10 cellular contexts compared by ENCODE assay signal in the genomic region with DNA sequence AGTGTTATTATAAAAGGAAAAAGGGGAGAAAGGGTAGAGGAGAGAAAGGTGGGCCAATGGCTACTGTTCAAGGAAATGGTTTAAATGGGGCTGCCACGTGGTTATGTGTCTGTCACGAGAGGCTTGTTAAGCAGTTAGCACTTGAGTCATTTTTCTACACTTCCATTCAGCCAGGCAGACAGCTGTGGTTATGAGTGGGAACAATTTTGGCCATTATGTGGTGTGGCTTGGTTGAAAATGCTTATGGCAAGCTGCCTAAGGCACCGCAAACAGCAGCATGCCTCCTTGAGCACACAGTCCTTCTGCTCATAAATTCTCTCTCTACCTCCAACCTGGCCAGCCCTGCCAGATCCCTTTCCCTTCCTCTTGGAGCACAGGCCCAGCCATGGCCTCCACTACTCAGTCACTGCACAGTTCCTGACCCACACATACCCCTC. TPM values are rescaled to one million over a fixed set of nuclear protein-coding genes. Genes with fewer than 3 reads are reported as not detected.
DNase-seq lines count a peak whose midpoint lies in the region; ATAC-seq, FAIRE-seq and TF ChIP-seq lines count a peak whose summit lies in the region.
"Had no signal": no experiment of that assay in that cellular context is flagged by ENCODE, and none has a peak within 500 bp of the region (broad histone marks: within the 10 kb centered on the region; RNA-seq: fewer than 3 reads in every experiment).

No MANE protein-coding gene starts in this region.

- H3K4me2 ChIP-seq in GM12878 (ENCODE audit: control insufficient read depth, insufficient read depth), result peak overlapping the region; percentile 65

- SMC1A ChIA-PET in GM12878 (lab: Charles Lee; ENCODE audit: uncharacterized antibody, unreplicated experiment), result interaction anchor here (0.6 to 3.8 kb wide), 5 partner anchors 25 to 141 kb away, joined by 3 to 25 read pairs (median 3); no protein-coding TSS in a partner anchor

- WGBS in GM12878 (ENCODE audit: insufficient coverage, insufficient replicate concordance, low lambda C conversion rate, missing lambda C conversion rate), result 0% methylated on average over 3 of the region's 3 CpGs

- intact Hi-C loops in GM12878 (cut with micrococcal nuclease; ENCODE audit: unreplicated experiment), result no loop called here

- no peak for TF ChIP-seq POLR2A in GM12878 (IDR thresholded peaks at IDR 0.05; ENCODE audit: low read depth, low read length)

- TF ChIP-seq CTCF in GM12878 (IDR thresholded peaks at IDR 0.05 in 2 of 3, conservative IDR thresholded peaks at IDR 0.05 in 1 of 3; ENCODE audit: control insufficient read depth in 2 of 3, extremely low read depth in 1 of 3, insufficient read depth in 1 of 3, low read depth in 3 of 3, low read length in 3 of 3), result no peak

- no peaks in the 10 kb centered on the region; the same call in 2 of the 3 replicates for H3K9me3 ChIP-seq in GM12878 (replicated peaks; ENCODE audit: control insufficient read depth, insufficient read depth, low read length)

- no peak for TF ChIP-seq RAD21 in GM12878 (IDR thresholded peaks at IDR 0.05; ENCODE audit: insufficient read depth, low read depth, low read length)

- DNase-seq in stimulated activated naive CD4-positive, alpha-beta T cell treated with Interleukin-2 at 50 U/mL for 16 hours (lab: John Stamatoyannopoulos, UW), result peak; percentile 34
- DNase-seq in stimulated activated naive CD4-positive, alpha-beta T cell (lab: John Stamatoyannopoulos, UW), result no peak
- DNase-seq in NCI-H2107 treated with DMSO at 0.1 percent for 48 hours (lab: John Stamatoyannopoulos, UW; ENCODE audit: unreplicated experiment) (peak; percentile 92), GM12878 (ENCODE audit: low read depth, low spot score) (peak; percentile 87), T-helper 9 cell (no peak), NCI-H774 (lab: John Stamatoyannopoulos, UW) (no peak), SW 1271 (lab: John Stamatoyannopoulos, UW) (no peak)

- CTCF ChIA-PET in GM12878 (lab: Yijun Ruan, JAX), result interaction anchor here (1.2 to 5.1 kb wide), 3 partner anchors 10 to 555 kb away, joined by 3 to 36 read pairs (median 4); no protein-coding TSS in a partner anchor

- H3K9ac ChIP-seq in GM12878 (ENCODE audit: control insufficient read depth, insufficient read depth, low read length), result no peak overlapping the region

- TF ChIP-seq EP300 in GM12878 (IDR thresholded peaks at IDR 0.05; ENCODE audit: borderline replicate concordance in 1 of 2, control insufficient read depth in 1 of 2, low read depth in 2 of 2, low read length in 2 of 2), result peak; percentile 84 to 88

- peaks cover 12 to 16% of the 10 kb centered on the region in 2 experiments for H3K36me3 ChIP-seq in GM12878 (ENCODE audit: control insufficient read depth in 2 of 2, insufficient read depth in 2 of 2, low read length in 1 of 2)

- no peak overlapping the region for H3K4me3 ChIP-seq in GM12878

- peaks cover 34% of the 10 kb centered on the region for H3K79me2 ChIP-seq in GM12878 (ENCODE audit: control insufficient read depth, insufficient read depth, low read length)

- RAD21 ChIA-PET in GM12878 (lab: Charles Lee; ENCODE audit: unreplicated experiment), result interaction anchor here (2.6 kb wide), 1 partner anchor 25 kb away, joined by 16 read pairs; no protein-coding TSS in a partner anchor

- ATAC-seq in GM12878, result peak; percentile 61
- no peak for ATAC-seq in GM21576 (IDR thresholded peaks at IDR 0.05; ENCODE audit: unreplicated experiment)

- H3K27ac ChIP-seq in GM12878 (ENCODE audit: control insufficient read depth, insufficient read depth), result peak overlapping the region; percentile 72

- H4K20me1 ChIP-seq in GM12878 (ENCODE audit: control insufficient read depth, insufficient read depth), result no peaks in the 10 kb centered on the region

- BruUV-seq in GM12878 (replicated peaks; lab: Mats Ljungman, UMichigan), result no TSS peak

- POLR2A ChIA-PET in GM12878 (lab: Charles Lee), result interaction anchor here (0.5 kb wide), 1 partner anchor 162 kb away, joined by 5 read pairs; no protein-coding TSS in a partner anchor

- H3K27me3 ChIP-seq in GM12878 (replicated peaks in 1 of 2; ENCODE audit: control insufficient read depth in 2 of 2, insufficient read depth in 2 of 2, low read length in 1 of 2), result no peaks in the 10 kb centered on the region

- in situ Hi-C loops in GM12878 (cut with MboI), result no loop called here

- no peak overlapping the region for H2AFZ ChIP-seq in GM12878 (ENCODE audit: control insufficient read depth, low read depth, low read length)

- FAIRE-seq in GM12878 (lab: Jason Lieb, UNC), result peak; percentile 92

- H3K4me1 ChIP-seq in GM12878 (ENCODE audit: control insufficient read depth, insufficient read depth, low read length), result peaks cover 26% of the 10 kb centered on the region

TF ChIP-seq in GM12878, 131 proteins besides CTCF, POLR2A, EP300 and RAD21 (continues in another document):
- TF ChIP-seq CBX5 (IDR thresholded peaks at IDR 0.05; ENCODE audit: low read depth), result peak; percentile 71; the same call in 1 of the 2 replicates

RNA-seq across cellular contexts. Expression of gene SRM, which starts 3.2 kb away (rescaled TPM):
- total RNA-seq in GM12878 (2013; cell fraction: nucleolus; rRNA removed), result 17.2 and 20.5 TPM in 2 replicates
- total RNA-seq in GM12878 (2014; rRNA removed), result 49.9 and 81.2 TPM in 2 replicates
- total RNA-seq in GM12878 (2014; rRNA removed; fragmentation: Illumina TruSeq; extraction: Trizol), result 40.6 and 43.0 TPM in 2 replicates
- total RNA-seq in GM12878 (2021), result 249 and 255 TPM in 2 replicates
- 48.6 TPM for polyA plus RNA-seq in GM12878 (2011; ENCODE audit: low read depth)
- polyA plus RNA-seq in GM12878 (2011; rRNA removed), result 11.0 and 22.2 TPM in 2 replicates
- 70.7 and 73.8 TPM in 2 replicates for polyA plus RNA-seq in GM12878 (2011; cell fraction: cytosol; rRNA removed)
- 44.6 and 69.9 TPM in 2 replicates for polyA plus RNA-seq in GM12878 (2011; cell fraction: nucleus; rRNA removed)
- polyA plus RNA-seq in GM12878 (2012), result 130 and 136 TPM in 2 replicates
- 59.5 and 133 TPM in 2 replicates for polyA plus RNA-seq in GM12878 (2014; fragmentation: Illumina TruSeq; extraction: Trizol)
- 10 to 100 TPM; 16.7 to 46.6 TPM for polyA plus RNA-seq in GM12878 (2014; fragmentation: Nextera tagmentation; extraction: Ambion mirVana)
- 142 and 185 TPM in 2 replicates for polyA plus RNA-seq in GM12878 (2014; rRNA removed)
- 100 to 1,000 TPM in 1 of 2 experiments, 10 to 100 TPM in 1; 81.1 to 155 TPM for polyA plus RNA-seq in GM12878 (2016; fragmentation: Nextera tagmentation; extraction: Ambion mirVana)
- 40.4 and 67.7 TPM in 2 replicates for polyA minus RNA-seq in GM12878 (2011; rRNA and poly(A)+ RNA removed)
- polyA minus RNA-seq in GM12878 (2011; cell fraction: cytosol; rRNA and poly(A)+ RNA removed), result 56.3 and 73.1 TPM in 2 replicates
- 15.0 and 34.0 TPM in 2 replicates for polyA minus RNA-seq in GM12878 (2011; cell fraction: nucleus; rRNA and poly(A)+ RNA removed)

RNA-seq across cellular contexts. Expression of gene MASP2, which starts 15.9 kb away (rescaled TPM):
- 0.25 TPM in 1 of 2 replicates, not detected in the other for total RNA-seq in GM12878 (2013; cell fraction: nucleolus; rRNA removed)
- total RNA-seq in GM12878 (2014; rRNA removed) (0.05 TPM in 1 of 2 replicates, not detected in the other), GM12878 (2014; rRNA removed; fragmentation: Illumina TruSeq; extraction: Trizol) (0.04 TPM in 1 of 2 replicates, not detected in the other), GM12878 (2021) (not detected in 2 replicates)
- polyA plus RNA-seq in GM12878 (2011; ENCODE audit: low read depth), result 5.6 TPM
- polyA plus RNA-seq in GM12878 (2011; rRNA removed) (not detected in 2 replicates), GM12878 (2014; fragmentation: Illumina TruSeq; extraction: Trizol) (not detected in 2 replicates), GM12878 (2014; fragmentation: Nextera tagmentation; extraction: Ambion mirVana) (under 1 TPM in 1 of 2 experiments, not detected in 1; 0.06 TPM), GM12878 (2014; rRNA removed) (not detected in 2 replicates), GM12878 (2016; fragmentation: Nextera tagmentation; extraction: Ambion mirVana) (under 1 TPM in 1 of 2 experiments, not detected in 1; 0.21 TPM)
- polyA plus RNA-seq in GM12878 (2011; cell fraction: cytosol; rRNA removed), result not detected in 2 replicates
- not detected in 2 replicates for polyA plus RNA-seq in GM12878 (2011; cell fraction: nucleus; rRNA removed)
- 2.0 and 5.9 TPM in 2 replicates for polyA plus RNA-seq in GM12878 (2012)
- not detected in 2 replicates for polyA minus RNA-seq in GM12878 (2011; rRNA and poly(A)+ RNA removed)
- polyA minus RNA-seq in GM12878 (2011; cell fraction: cytosol; rRNA and poly(A)+ RNA removed), result not detected in 2 replicates
- not detected in 2 replicates for polyA minus RNA-seq in GM12878 (2011; cell fraction: nucleus; rRNA and poly(A)+ RNA removed)
- total RNA-seq: dermis microvascular lymphatic vessel endothelial cell, NCI-H460 had no signal

RNA-seq across cellular contexts. Expression of gene EXOSC10, which starts 36.7 kb away (rescaled TPM):
- 139 and 147 TPM in 2 replicates for total RNA-seq in GM12878 (2013; cell fraction: nucleolus; rRNA removed)
- 70.3 and 81.2 TPM in 2 replicates for total RNA-seq in GM12878 (2014; rRNA removed)
- total RNA-seq in GM12878 (2014; rRNA removed; fragmentation: Illumina TruSeq; extraction: Trizol), result 54.3 and 58.3 TPM in 2 replicates
- 60.0 and 62.5 TPM in 2 replicates for total RNA-seq in GM12878 (2021)
- 31.0 TPM for polyA plus RNA-seq in GM12878 (2011; ENCODE audit: low read depth)
- polyA plus RNA-seq in GM12878 (2011; rRNA removed), result 52.8 and 60.4 TPM in 2 replicates
- polyA plus RNA-seq in GM12878 (2011; cell fraction: cytosol; rRNA removed), result 60.7 and 64.8 TPM in 2 replicates
- 155 and 161 TPM in 2 replicates for polyA plus RNA-seq in GM12878 (2011; cell fraction: nucleus; rRNA removed)
- 41.6 and 44.9 TPM in 2 replicates for polyA plus RNA-seq in GM12878 (2012)
- 75.6 and 78.9 TPM in 2 replicates for polyA plus RNA-seq in GM12878 (2014; fragmentation: Illumina TruSeq; extraction: Trizol)
- polyA plus RNA-seq in GM12878 (2014; fragmentation: Nextera tagmentation; extraction: Ambion mirVana), result 10 to 100 TPM; 16.2 to 16.7 TPM
- polyA plus RNA-seq in GM12878 (2014; rRNA removed), result 70.7 and 76.0 TPM in 2 replicates
- 10 to 100 TPM; 78.6 to 86.5 TPM for polyA plus RNA-seq in GM12878 (2016; fragmentation: Nextera tagmentation; extraction: Ambion mirVana)
- polyA minus RNA-seq in GM12878 (2011; rRNA and poly(A)+ RNA removed), result 62.0 and 63.1 TPM in 2 replicates
- 15.4 and 19.5 TPM in 2 replicates for polyA minus RNA-seq in GM12878 (2011; cell fraction: cytosol; rRNA and poly(A)+ RNA removed)
- polyA minus RNA-seq in GM12878 (2011; cell fraction: nucleus; rRNA and poly(A)+ RNA removed), result 39.3 and 59.6 TPM in 2 replicates

RNA-seq across cellular contexts. Expression of gene TARDBP, which starts 50.5 kb away (rescaled TPM):
- total RNA-seq in GM12878 (2013; cell fraction: nucleolus; rRNA removed), result 172 and 179 TPM in 2 replicates
- total RNA-seq in GM12878 (2014; rRNA removed), result 55.6 and 64.1 TPM in 2 replicates
- total RNA-seq in GM12878 (2014; rRNA removed; fragmentation: Illumina TruSeq; extraction: Trizol), result 124 and 135 TPM in 2 replicates
- total RNA-seq in GM12878 (2021), result 155 and 174 TPM in 2 replicates
- polyA plus RNA-seq in GM12878 (2011; ENCODE audit: low read depth), result 89.3 TPM
- polyA plus RNA-seq in GM12878 (2011; rRNA removed), result 209 and 284 TPM in 2 replicates
- 92.3 and 131 TPM in 2 replicates for polyA plus RNA-seq in GM12878 (2011; cell fraction: cytosol; rRNA removed)
- polyA plus RNA-seq in GM12878 (2011; cell fraction: nucleus; rRNA removed), result 210 and 304 TPM in 2 replicates
- polyA plus RNA-seq in GM12878 (2012), result 145 and 148 TPM in 2 replicates
- 318 and 350 TPM in 2 replicates for polyA plus RNA-seq in GM12878 (2014; fragmentation: Illumina TruSeq; extraction: Trizol)
- 100 to 1,000 TPM in 1 of 2 experiments, 10 to 100 TPM in 1; 76.1 to 171 TPM for polyA plus RNA-seq in GM12878 (2014; fragmentation: Nextera tagmentation; extraction: Ambion mirVana)
- 212 and 257 TPM in 2 replicates for polyA plus RNA-seq in GM12878 (2014; rRNA removed)
- polyA plus RNA-seq in GM12878 (2016; fragmentation: Nextera tagmentation; extraction: Ambion mirVana), result 100 to 1,000 TPM; 251 to 253 TPM
- polyA minus RNA-seq in GM12878 (2011; rRNA and poly(A)+ RNA removed), result 90.0 and 129 TPM in 2 replicates
- 54.4 and 74.5 TPM in 2 replicates for polyA minus RNA-seq in GM12878 (2011; cell fraction: cytosol; rRNA and poly(A)+ RNA removed)
- polyA minus RNA-seq in GM12878 (2011; cell fraction: nucleus; rRNA and poly(A)+ RNA removed), result 68.2 and 109 TPM in 2 replicates

Comparison
In these comparisons a context has a peak if more than half of its experiments do, and no peak if none do; other contexts are left out.
1. DNase-seq: peak in stimulated activated naive CD4-positive, alpha-beta T cell treated with Interleukin-2 at 50 U/mL for 16 hours (single experiment), NCI-H2107 treated with DMSO at 0.1 percent for 48 hours (single experiment) and GM12878 (single experiment); none in stimulated activated naive CD4-positive, alpha-beta T cell (0 of 6), T-helper 9 cell (single experiment), NCI-H774 (single experiment) and SW 1271 (0 of 2).